ENCODE assay signal across 14 cellular contexts in the genomic region with DNA sequence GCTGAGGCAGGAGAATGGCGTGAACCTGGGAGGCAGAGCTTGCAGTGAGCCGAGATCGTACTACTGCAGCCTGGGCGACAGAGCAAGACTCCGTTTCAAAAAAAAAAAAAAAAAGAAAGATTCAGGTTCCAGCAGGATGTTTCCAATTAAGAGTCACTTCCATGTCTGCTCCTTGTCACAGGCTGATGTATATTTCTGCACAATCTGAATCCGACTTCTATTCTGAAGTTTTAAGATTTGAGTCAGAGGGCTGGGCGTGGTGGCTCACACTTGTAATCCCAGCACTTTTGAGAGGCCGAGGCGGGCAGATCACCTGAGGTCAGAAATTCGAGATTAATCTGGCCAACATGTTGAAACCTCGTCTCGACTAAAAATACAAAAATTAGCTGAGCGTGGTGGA.
"Had no signal": no experiment of that assay in that cellular context is flagged by ENCODE, and none has a peak within 500 bp of the region (broad histone marks: within the 10 kb centered on the region; RNA-seq: fewer than 3 reads in every experiment).

No MANE protein-coding gene starts in this region.

- H3K4me3 Mint-ChIP-seq: activated naive CD4-positive, alpha-beta T cell treated with anti-CD3 and anti-CD28 coated beads, Interleukin-2, amount 10 ng/mL, durations not matched to agents 7 days and 5 days had no signal

- H3K4me1 ChIP-seq: lower lobe of right lung, psoas muscle, spleen had no signal

- H3K4me1 Mint-ChIP-seq: activated naive CD4-positive, alpha-beta T cell treated with anti-CD3 and anti-CD28 coated beads, Interleukin-2, amount 10 ng/mL, durations not matched to agents 7 days and 5 days had no signal

- H3K9me3 ChIP-seq: lower lobe of right lung, psoas muscle, right lobe of liver, spleen had no signal

- H3K9me3 Mint-ChIP-seq: activated naive CD4-positive, alpha-beta T cell treated with anti-CD3 and anti-CD28 coated beads, Interleukin-2, amount 10 ng/mL, durations not matched to agents 7 days and 5 days had no signal

- H3K27ac Mint-ChIP-seq: activated naive CD4-positive, alpha-beta T cell treated with anti-CD3 and anti-CD28 coated beads, Interleukin-2, amount 10 ng/mL, durations not matched to agents 7 days and 5 days had no signal

- ATAC-seq: left colon, lower lobe of right lung, psoas muscle had no signal

- H3K27me3 ChIP-seq: right lobe of liver, spleen had no signal

- FAIRE-seq: astrocyte, bronchial epithelial cell, islet of Langerhans, urothelium cell line had no signal

- DNase-seq: activated CD4-positive, alpha-beta T cell treated with anti-CD3 and anti-CD28 coated beads, Interleukin-2, amount 50 U/mL, for 1 hour; activated naive CD4-positive, alpha-beta T cell treated with anti-CD3 and anti-CD28 coated beads, Interleukin-2, amount 10 ng/mL, durations not matched to agents 7 days and 5 days; activated T-cell treated with anti-CD3 and anti-CD28 coated beads for 4 hours; dermis blood vessel endothelial cell; left colon; lower lobe of right lung; midbrain; psoas muscle; right lobe of liver; spleen had no signal

- H3K27me3 Mint-ChIP-seq: activated naive CD4-positive, alpha-beta T cell treated with anti-CD3 and anti-CD28 coated beads, Interleukin-2, amount 10 ng/mL, durations not matched to agents 7 days and 5 days had no signal

- H3K27ac ChIP-seq: lower lobe of right lung, psoas muscle, spleen had no signal

- H3K36me3 ChIP-seq: right lobe of liver had no signal

- H3K4me3 ChIP-seq: lower lobe of right lung, psoas muscle, right lobe of liver, spleen had no signal
